1 cellular context compared by ENCODE assay signal in genomic region chr3:122415762-122416654, GRCh38.
A peak's percentile ranks its signal among the peaks of the same experiment; 100 is the strongest.
TF ChIP-seq lines count a peak whose summit lies in the region.

TSS of gene WDR5B (minus strand) at chr3:122416062. CDS start at chr3:122415528, 534 bp downstream.

TF ChIP-seq in HepG2, 621 proteins besides CTCF, POLR2A, EP300 and RAD21 (continued from another document and continues in another):
- TF ChIP-seq KIAA2018 (CRISPR knock-in tag; IDR thresholded peaks at IDR 0.05; ENCODE audit: borderline replicate concordance) (no peak), HMGXB4 (CRISPR knock-in tag; IDR thresholded peaks at IDR 0.05; ENCODE audit: borderline replicate concordance in 1 of 2, low read depth in 1 of 2) (peak; percentile 46 to 77; a peak in 2 of 4 replicates), PLSCR1 (CRISPR knock-in tag; IDR thresholded peaks at IDR 0.05; ENCODE audit: borderline replicate concordance) (no peak), MLXIP (CRISPR knock-in tag; IDR thresholded peaks at IDR 0.05; ENCODE audit: borderline replicate concordance) (0 out of 2 replicates have a peak, but pooled peaks have one; percentile 44), ELK4 (CRISPR knock-in tag; IDR thresholded peaks at IDR 0.05; ENCODE audit: borderline replicate concordance) (no peak; the same call in 1 of the 2 replicates), ZFP90 (CRISPR knock-in tag; IDR thresholded peaks at IDR 0.05; ENCODE audit: borderline replicate concordance) (peak; percentile 91; the same call in 1 of the 2 replicates), GTF2F1 (IDR thresholded peaks at IDR 0.05; ENCODE audit: low read length) (no peak), HOXA7 (CRISPR knock-in tag; IDR thresholded peaks at IDR 0.05) (no peak), RAD51 (IDR thresholded peaks at IDR 0.05; ENCODE audit: borderline replicate concordance) (no peak), ZNF503 (CRISPR knock-in tag; IDR thresholded peaks at IDR 0.05) (peak; percentile 70), ZNF124 (CRISPR knock-in tag; IDR thresholded peaks at IDR 0.05) (0 out of 2 replicates have a peak, but pooled peaks have one; percentile 87), ZNF572 (CRISPR knock-in tag; IDR thresholded peaks at IDR 0.05) (no peak), ZNF772 (CRISPR knock-in tag; IDR thresholded peaks at IDR 0.05) (peak; percentile 75; the same call in 1 of the 2 replicates), ZNF337 (CRISPR knock-in tag; IDR thresholded peaks at IDR 0.05; ENCODE audit: borderline replicate concordance, low read depth) (0 out of 2 replicates have a peak, but pooled peaks have one; percentile 71), PLRG1 (conservative IDR thresholded peaks at IDR 0.05) (no peak), MEF2D (CRISPR knock-in tag; IDR thresholded peaks at IDR 0.05) (peak; percentile 82; the same call in 1 of the 2 replicates), ARNT2 (CRISPR knock-in tag; IDR thresholded peaks at IDR 0.05; ENCODE audit: low read depth) (peak; percentile 62; the same call in 1 of the 2 replicates), ZNF207 (IDR thresholded peaks at IDR 0.05; ENCODE audit: borderline replicate concordance) (no peak), ARHGAP35 (CRISPR knock-in tag; IDR thresholded peaks at IDR 0.05; ENCODE audit: borderline replicate concordance) (no peak), POGZ (CRISPR knock-in tag; IDR thresholded peaks at IDR 0.05) (peak; percentile 76), ZNF552 (CRISPR knock-in tag; IDR thresholded peaks at IDR 0.05; ENCODE audit: borderline replicate concordance) (0 out of 2 replicates have a peak, but pooled peaks have one; percentile 56), RBAK (CRISPR knock-in tag; IDR thresholded peaks at IDR 0.05) (no peak), ZNF644 (CRISPR knock-in tag; IDR thresholded peaks at IDR 0.05; ENCODE audit: low read depth) (no peak), ZNF260 (CRISPR knock-in tag; IDR thresholded peaks at IDR 0.05; ENCODE audit: borderline replicate concordance, low read depth) (no peak), ZNF318 (CRISPR knock-in tag; IDR thresholded peaks at IDR 0.05) (no peak), RCOR2 (CRISPR knock-in tag; IDR thresholded peaks at IDR 0.05) (no peak; the same call in 1 of the 2 replicates)
